Comparison of ENCODE assay signal across 11 cellular contexts in genomic region chr12:9742665-9743064, GRCh38. TPM values are rescaled to one million over a fixed set of nuclear protein-coding genes. Genes with fewer than 3 reads are reported as not detected.
DNase-seq lines count a peak whose midpoint lies in the region; ATAC-seq and TF ChIP-seq lines count a peak whose summit lies in the region.
"Had no signal": no experiment of that assay in that cellular context is flagged by ENCODE, and none has a peak within 500 bp of the region (broad histone marks: within the 10 kb centered on the region; RNA-seq: fewer than 3 reads in every experiment).

No MANE protein-coding gene starts in this region.

- peak overlapping the region; percentile 32 for H2AFZ ChIP-seq in neuronal stem cell (ENCODE audit: low read length)

- H3K14ac ChIP-seq in neuronal stem cell (ENCODE audit: low read length) = no peak overlapping the region

- H3K4me1 ChIP-seq in neuronal stem cell (ENCODE audit: control insufficient read depth in 2 of 2, insufficient read depth in 1 of 2, low read depth in 1 of 2, low read length in 2 of 2) = no peaks in the 10 kb centered on the region

- no peak overlapping the region for H3K27ac ChIP-seq in neuronal stem cell (replicated peaks; ENCODE audit: low read length)

- peak overlapping the region; percentile 1 to 94 (median 88) for H3K27ac Mint-ChIP-seq in IgD-negative memory B cell
- peak overlapping the region; percentile 95 for H3K27ac Mint-ChIP-seq in activated naive CD4-positive, alpha-beta T cell treated with anti-CD3 and anti-CD28 coated beads, Interleukin-2, amount 50 U/mL, for 24 hours
- H3K27ac Mint-ChIP-seq in HFFc6 = no peak overlapping the region

- peak overlapping the region; percentile 64 for H3K18ac ChIP-seq in neuronal stem cell (ENCODE audit: low read length)

- H2BK15ac ChIP-seq in neuronal stem cell (ENCODE audit: low read length) = no peak overlapping the region

- H4K91ac ChIP-seq in neuronal stem cell (ENCODE audit: low read depth, low read length, poor library complexity) = no peak overlapping the region

- no peak overlapping the region for H2AK5ac ChIP-seq in neuronal stem cell (ENCODE audit: low read depth, low read length)

- H3K4ac ChIP-seq in neuronal stem cell (ENCODE audit: low read length) = no peak overlapping the region

- no CpG with 5 or more reads among the region's 5 CpGs for WGBS in neuronal stem cell (ENCODE audit: extremely low coverage in 2 of 2, insufficient read length in 2 of 2, insufficient replicate concordance in 1 of 2), 2 donors

- peak in 3 of 4 experiments; percentile 6 to 51 (median 40) for DNase-seq in activated CD4-positive, CD25-positive, alpha-beta regulatory T cell (lab: John Stamatoyannopoulos, UW)
- DNase-seq in activated CD4-positive, CD25-positive, alpha-beta regulatory T cell treated with anti-CD3 and anti-CD28 coated beads, Interleukin-2, amount 50 U/mL, for 72 hours = no peak
- DNase-seq in neuronal stem cell (ENCODE audit: low spot score) (no peak), CD1c-positive myeloid dendritic cell (ENCODE audit: extremely low spot score) (no peak), HFFc6 (no peak)
- DNase-seq: amniotic stem cell had no signal

- H3K4me3 ChIP-seq in neuronal stem cell (ENCODE audit: low read length in 2 of 2) = no peak overlapping the region

- H2BK5ac ChIP-seq in neuronal stem cell (ENCODE audit: low read length) = no peak overlapping the region

- no peak overlapping the region for H3K4me2 ChIP-seq in neuronal stem cell (ENCODE audit: insufficient read depth, low read length, poor library complexity, severe bottlenecking)

- no peak overlapping the region for H2BK120ac ChIP-seq in neuronal stem cell (ENCODE audit: low read depth, low read length)

- peaks cover 2% of the 10 kb centered on the region for H3K27me3 Mint-ChIP-seq in IgD-negative memory B cell
- H3K27me3 Mint-ChIP-seq in activated naive CD4-positive, alpha-beta T cell treated with anti-CD3 and anti-CD28 coated beads, Interleukin-2, amount 50 U/mL, for 24 hours = no peaks in the 10 kb centered on the region
- peaks cover 13% of the 10 kb centered on the region for H3K27me3 Mint-ChIP-seq in HFFc6 (ENCODE audit: insufficient read depth)

- H3K9me3 ChIP-seq in neuronal stem cell (replicated peaks in 1 of 2; ENCODE audit: control insufficient read depth in 2 of 2, insufficient read depth in 1 of 2, low read depth in 1 of 2, low read length in 2 of 2) = no peaks in the 10 kb centered on the region

- H3K9me3 Mint-ChIP-seq in IgD-negative memory B cell (peaks cover 0 to 2% (median 0%) of the 10 kb centered on the region in 3 donors), HFFc6 (no peaks in the 10 kb centered on the region)
- H3K9me3 Mint-ChIP-seq in activated naive CD4-positive, alpha-beta T cell treated with anti-CD3 and anti-CD28 coated beads, Interleukin-2, amount 50 U/mL, for 24 hours = no peaks in the 10 kb centered on the region

- H3K79me1 ChIP-seq in neuronal stem cell (ENCODE audit: low read depth, low read length) = no peaks in the 10 kb centered on the region

- H3K36me3 Mint-ChIP-seq in IgD-negative memory B cell = no peaks in the 10 kb centered on the region
- peaks cover 2% of the 10 kb centered on the region for H3K36me3 Mint-ChIP-seq in activated naive CD4-positive, alpha-beta T cell treated with anti-CD3 and anti-CD28 coated beads, Interleukin-2, amount 50 U/mL, for 24 hours
- H3K36me3 Mint-ChIP-seq in HFFc6 (ENCODE audit: low read depth) = no peaks in the 10 kb centered on the region

- no peaks in the 10 kb centered on the region for H3K36me3 ChIP-seq in neuronal stem cell (replicated peaks in 1 of 2; ENCODE audit: control insufficient read depth in 2 of 2, insufficient read depth in 2 of 2, low read length in 2 of 2)

- no peak overlapping the region for H4K8ac ChIP-seq in neuronal stem cell (ENCODE audit: low read depth, low read length)

- H3K4me3 Mint-ChIP-seq in IgD-negative memory B cell (peak overlapping the region; percentile 46 to 93 (median 74)), HFFc6 (no peak overlapping the region)
- H3K4me3 Mint-ChIP-seq in activated naive CD4-positive, alpha-beta T cell treated with anti-CD3 and anti-CD28 coated beads, Interleukin-2, amount 50 U/mL, for 24 hours = peak overlapping the region; percentile 88

- H3K23ac ChIP-seq in neuronal stem cell (ENCODE audit: low read depth, low read length, poor library complexity) = no peak overlapping the region

- H3K4me1 Mint-ChIP-seq in IgD-negative memory B cell (peaks cover 30 to 46% (median 41%) of the 10 kb centered on the region in 3 donors), HFFc6 (ENCODE audit: low read depth) (peaks cover 6% of the 10 kb centered on the region; the same call in 1 of the 2 replicates)
- H3K4me1 Mint-ChIP-seq in activated naive CD4-positive, alpha-beta T cell treated with anti-CD3 and anti-CD28 coated beads, Interleukin-2, amount 50 U/mL, for 24 hours = peaks cover 62% of the 10 kb centered on the region

- no peak overlapping the region for H2BK12ac ChIP-seq in neuronal stem cell (ENCODE audit: low read length)

- no peak for ATAC-seq in HG03460 (IDR thresholded peaks at IDR 0.05; ENCODE audit: unreplicated experiment)

- no peak overlapping the region for H3K9ac ChIP-seq in neuronal stem cell (ENCODE audit: low read depth, low read length, poor library complexity)

- H3K27me3 ChIP-seq in neuronal stem cell (ENCODE audit: control insufficient read depth in 3 of 3, insufficient read depth in 3 of 3, low read depth in 1 of 3, low read length in 3 of 3) = no peaks in the 10 kb centered on the region

- TF ChIP-seq CTCF in HFFc6 (IDR thresholded peaks at IDR 0.05) = no peak

RNA-seq across cellular contexts. Expression of gene CLECL1, which starts 9.8 kb away (rescaled TPM):
- 168 TPM for polyA plus RNA-seq in IgD-negative memory B cell
- not detected for polyA plus RNA-seq in neuronal stem cell (2013, experiment 1 of 2)
- not detected for polyA plus RNA-seq in neuronal stem cell (2013, experiment 2 of 2)
- not detected for total RNA-seq in HFFc6 (2021; fragmentation: NEBNext Ultra II Directional; extraction: Animal tissue kit (Norgen Biotek cat#: 25700))
- total RNA-seq: A172, fibroblast of villous mesenchyme had no signal

RNA-seq across cellular contexts. Expression of gene CD69, which starts 18.0 kb away (rescaled TPM):
- polyA plus RNA-seq in IgD-negative memory B cell = 177 TPM
- not detected for polyA plus RNA-seq in neuronal stem cell (2013, experiment 1 of 2)
- not detected for polyA plus RNA-seq in neuronal stem cell (2013, experiment 2 of 2)
- not detected for total RNA-seq in HFFc6 (2021; fragmentation: NEBNext Ultra II Directional; extraction: Animal tissue kit (Norgen Biotek cat#: 25700))
- total RNA-seq: A172, fibroblast of villous mesenchyme had no signal

Comparison
In these comparisons a context has a peak if more than half of its experiments do, and no peak if none do; other contexts are left out.
1. DNase-seq: peak in activated CD4-positive, CD25-positive, alpha-beta regulatory T cell (3 of 4); none in activated CD4-positive, CD25-positive, alpha-beta regulatory T cell treated with anti-CD3 and anti-CD28 coated beads, Interleukin-2, amount 50 U/mL, for 72 hours (single experiment), neuronal stem cell (single experiment), CD1c-positive myeloid dendritic cell (single experiment) and HFFc6 (single experiment).